Comparison of ENCODE assay signal across 11 cellular contexts in genomic region chr11:61152816-61153592, GRCh38. TPM values are rescaled to one million over a fixed set of nuclear protein-coding genes. Genes with fewer than 3 reads are reported as not detected.
A peak's percentile ranks its signal among the peaks of the same experiment; 100 is the strongest.
DNase-seq lines count a peak whose midpoint lies in the region; ATAC-seq, FAIRE-seq and TF ChIP-seq lines count a peak whose summit lies in the region.
"Had no signal": no experiment of that assay in that cellular context is flagged by ENCODE, and none has a peak within 500 bp of the region (broad histone marks: within the 10 kb centered on the region; RNA-seq: fewer than 3 reads in every experiment).

No MANE protein-coding gene starts in this region.

- peak; percentile 75 for DNase-seq in HS-5 (ENCODE audit: low read depth)
- DNase-seq in keratinocyte (ENCODE audit: low read depth, low spot score): peak; percentile 45
- DNase-seq in mucosa of descending colon: no peak
- DNase-seq: activated CD8-positive, alpha-beta memory T cell treated with anti-CD3 and anti-CD28 coated beads, Interleukin-2, amount 50 U/mL, for 48 hours; NCI-H774 had no signal

- intact Hi-C loops in mucosa of descending colon (cut with DNase I, micrococcal nuclease): no loop called here

- FAIRE-seq in keratinocyte (lab: Jason Lieb, UNC): peak; percentile 26
- FAIRE-seq: GM12878 had no signal

- peak overlapping the region; percentile 55 for H3K9ac ChIP-seq in keratinocyte (ENCODE audit: control insufficient read depth, extremely low read depth, insufficient read depth, low read length)
- H3K9ac ChIP-seq in stomach smooth muscle (ENCODE audit: low read length in 2 of 2): peak overlapping the region; percentile 51 to 72

- no peaks in the 10 kb centered on the region for H4K20me1 ChIP-seq in keratinocyte (ENCODE audit: control insufficient read depth, extremely low read depth, insufficient read depth, low read length)

- H3K4me3 ChIP-seq in keratinocyte (ENCODE audit: control insufficient read depth in 2 of 3, extremely low read depth in 1 of 3, insufficient read depth in 2 of 3, low read depth in 1 of 3, low read length in 3 of 3) (peak overlapping the region in 1 of 3 experiments; percentile 20), stomach smooth muscle (ENCODE audit: low read length in 2 of 2) (peak overlapping the region in 1 of 2 donors; percentile 49), mucosa of descending colon (no peak overlapping the region)
- H3K4me3 ChIP-seq: GM12878 had no signal

- H3K36me3 ChIP-seq in keratinocyte (ENCODE audit: control insufficient read depth in 2 of 2, extremely low read depth in 1 of 2, insufficient read depth in 2 of 2, low read length in 2 of 2) (peaks cover 0 to 2% of the 10 kb centered on the region in 2 experiments), stomach smooth muscle (ENCODE audit: control insufficient read depth in 2 of 2, insufficient read depth in 2 of 2, low read length in 2 of 2) (no peaks in the 10 kb centered on the region), mucosa of descending colon (ENCODE audit: low read depth) (no peaks in the 10 kb centered on the region)

- peaks cover 59% of the 10 kb centered on the region for H3K4me1 Mint-ChIP-seq in brain

- H3K79me2 ChIP-seq in keratinocyte (ENCODE audit: control insufficient read depth, insufficient read depth, low read length): peaks cover 59% of the 10 kb centered on the region

- ATAC-seq in GM21528 (IDR thresholded peaks at IDR 0.05; ENCODE audit: low FRiP score, unreplicated experiment): no peak
- no peak for ATAC-seq in HG02610 (IDR thresholded peaks at IDR 0.05; ENCODE audit: unreplicated experiment)
- ATAC-seq in HG02759 (IDR thresholded peaks at IDR 0.05; ENCODE audit: unreplicated experiment): no peak
- ATAC-seq in mucosa of descending colon: no peak
- ATAC-seq: GM12878 had no signal

- dilution Hi-C loops in keratinocyte (cut with MboI; ENCODE audit: extremely low pct_ligation_motif_present, low sequenced_read_pairs): no loop called here

- H2AFZ ChIP-seq in keratinocyte (ENCODE audit: control insufficient read depth, low read length): peak overlapping the region; percentile 39

- H3K9me3 ChIP-seq in keratinocyte (ENCODE audit: control insufficient read depth, low read depth, low read length) (no peaks in the 10 kb centered on the region), stomach smooth muscle (ENCODE audit: control insufficient read depth in 2 of 2, low read length in 2 of 2) (no peaks in the 10 kb centered on the region), mucosa of descending colon (no peaks in the 10 kb centered on the region)

- peaks cover 42% of the 10 kb centered on the region for H3K36me3 Mint-ChIP-seq in brain

- H3K27me3 ChIP-seq in keratinocyte (ENCODE audit: control insufficient read depth, extremely low read depth, insufficient read depth, low read length) (no peaks in the 10 kb centered on the region), stomach smooth muscle (ENCODE audit: control insufficient read depth in 1 of 2, insufficient read depth in 2 of 2, low read length in 2 of 2) (no peaks in the 10 kb centered on the region)

- no peaks in the 10 kb centered on the region for H3K9me1 ChIP-seq in keratinocyte (ENCODE audit: control insufficient read depth, extremely low read depth, insufficient read depth, low read length)

- TF ChIP-seq CTCF in brain (conservative IDR thresholded peaks at IDR 0.05) (no peak), keratinocyte (optimal IDR thresholded peaks at IDR 0.05 in 1 of 3, IDR thresholded peaks at IDR 0.05 in 1 of 3, conservative IDR thresholded peaks at IDR 0.05 in 1 of 3; ENCODE audit: extremely low read depth in 1 of 3, insufficient read depth in 2 of 3, low read length in 3 of 3) (no peak), mucosa of descending colon (IDR thresholded peaks at IDR 0.05) (no peak)

- H3K4me2 ChIP-seq in keratinocyte (ENCODE audit: control insufficient read depth, extremely low read depth, insufficient read depth, low read depth, low read length): peak overlapping the region; percentile 78

- H3K4me1 ChIP-seq in keratinocyte (ENCODE audit: control insufficient read depth, extremely low read depth, insufficient read depth, low read length): peaks cover 27% of the 10 kb centered on the region
- H3K4me1 ChIP-seq in stomach smooth muscle (ENCODE audit: control insufficient read depth, insufficient read depth, low read length): peaks cover 55% of the 10 kb centered on the region
- peaks cover 41% of the 10 kb centered on the region for H3K4me1 ChIP-seq in mucosa of descending colon (ENCODE audit: low read depth)

- peak overlapping the region in 1 of 5 experiments; percentile 15 for H3K4me3 Mint-ChIP-seq in brain

- peak overlapping the region in 3 of 5 experiments; percentile 30 to 95 (median 85) for H3K27ac Mint-ChIP-seq in brain

- H3K9me3 Mint-ChIP-seq in brain: peaks cover 17 to 30% (median 23%) of the 10 kb centered on the region in 5 experiments

- peak overlapping the region; percentile 54 for H3K27ac ChIP-seq in keratinocyte (ENCODE audit: control insufficient read depth, insufficient read depth, low read length)
- H3K27ac ChIP-seq in stomach smooth muscle (ENCODE audit: low read length): peak overlapping the region; percentile 86

- H3K27me3 Mint-ChIP-seq in brain: peaks cover 3% of the 10 kb centered on the region

RNA-seq across cellular contexts. Expression of gene VPS37C, which starts 8.2 kb away (rescaled TPM):
- 19.0 TPM for polyA plus RNA-seq in brain (ENCODE audit: insufficient read depth, low read depth, low replicate concordance)
- polyA plus RNA-seq in keratinocyte: 5.7 to 9.5 TPM (median 8.0 TPM) in 3 replicates
- 10.2 TPM for polyA plus RNA-seq in keratinocyte (2011; ENCODE audit: low read depth)
- 5.7 and 9.3 TPM in 2 replicates for polyA plus RNA-seq in keratinocyte (2011; cell fraction: cytosol; rRNA removed)
- polyA plus RNA-seq in keratinocyte (2011; cell fraction: nucleus; rRNA removed): 12.9 and 13.0 TPM in 2 replicates
- 9.7 and 11.9 TPM in 2 replicates for polyA plus RNA-seq in keratinocyte (2012; ENCODE audit: low replicate concordance)
- polyA minus RNA-seq in keratinocyte: 3.4 to 9.4 TPM (median 3.8 TPM) in 3 replicates
- 7.9 TPM for polyA minus RNA-seq in keratinocyte (2011; cell fraction: cytosol; rRNA and poly(A)+ RNA removed)
- 7.2 and 7.5 TPM in 2 replicates for polyA minus RNA-seq in keratinocyte (2011; cell fraction: nucleus; rRNA and poly(A)+ RNA removed)
- 10 to 100 TPM; 28.5 to 30.8 (median 28.5) TPM for total RNA-seq in mucosa of descending colon

RNA-seq across cellular contexts. Expression of gene PGA3, which starts 50.3 kb away (rescaled TPM):
- 0.24 TPM for polyA plus RNA-seq in brain (ENCODE audit: insufficient read depth, low read depth, low replicate concordance)
- not detected in 3 replicates for polyA plus RNA-seq in keratinocyte
- polyA plus RNA-seq in keratinocyte (2011; ENCODE audit: low read depth): not detected
- polyA plus RNA-seq in keratinocyte (2011; cell fraction: cytosol; rRNA removed): not detected in 2 replicates
- polyA plus RNA-seq in keratinocyte (2011; cell fraction: nucleus; rRNA removed): not detected in 2 replicates
- not detected in 2 replicates for polyA plus RNA-seq in keratinocyte (2012; ENCODE audit: low replicate concordance)
- not detected in 3 replicates for polyA minus RNA-seq in keratinocyte
- not detected for polyA minus RNA-seq in keratinocyte (2011; cell fraction: cytosol; rRNA and poly(A)+ RNA removed)
- not detected in 2 replicates for polyA minus RNA-seq in keratinocyte (2011; cell fraction: nucleus; rRNA and poly(A)+ RNA removed)
- 1 to 10 TPM in 1 of 3 donors, not detected in 2; 1.1 TPM for total RNA-seq in mucosa of descending colon
- total RNA-seq: GM12878 had no signal
- polyA plus RNA-seq: GM12878 had no signal

RNA-seq across cellular contexts. Expression of gene CD5, which starts 50.7 kb away (rescaled TPM):
- polyA plus RNA-seq in brain (ENCODE audit: insufficient read depth, low read depth, low replicate concordance) (0.29 TPM), keratinocyte (not detected in 3 replicates)
- not detected for polyA plus RNA-seq in keratinocyte (2011; ENCODE audit: low read depth)
- polyA plus RNA-seq in keratinocyte (2011; cell fraction: cytosol; rRNA removed): not detected in 2 replicates
- polyA plus RNA-seq in keratinocyte (2011; cell fraction: nucleus; rRNA removed): not detected in 2 replicates
- 0.10 TPM in 1 of 2 replicates, not detected in the other for polyA plus RNA-seq in keratinocyte (2012; ENCODE audit: low replicate concordance)
- polyA minus RNA-seq in keratinocyte: not detected in 3 replicates
- polyA minus RNA-seq in keratinocyte (2011; cell fraction: cytosol; rRNA and poly(A)+ RNA removed): not detected
- polyA minus RNA-seq in keratinocyte (2011; cell fraction: nucleus; rRNA and poly(A)+ RNA removed): not detected in 2 replicates
- total RNA-seq in mucosa of descending colon: 1 to 10 TPM; 1.2 to 3.4 (median 1.5) TPM

Comparison
In these comparisons a context has a peak if more than half of its experiments do, and no peak if none do; other contexts are left out.
1. DNase-seq: peak in HS-5 (single experiment) and keratinocyte (single experiment); none in mucosa of descending colon (0 of 3).